In the genomic region with DNA sequence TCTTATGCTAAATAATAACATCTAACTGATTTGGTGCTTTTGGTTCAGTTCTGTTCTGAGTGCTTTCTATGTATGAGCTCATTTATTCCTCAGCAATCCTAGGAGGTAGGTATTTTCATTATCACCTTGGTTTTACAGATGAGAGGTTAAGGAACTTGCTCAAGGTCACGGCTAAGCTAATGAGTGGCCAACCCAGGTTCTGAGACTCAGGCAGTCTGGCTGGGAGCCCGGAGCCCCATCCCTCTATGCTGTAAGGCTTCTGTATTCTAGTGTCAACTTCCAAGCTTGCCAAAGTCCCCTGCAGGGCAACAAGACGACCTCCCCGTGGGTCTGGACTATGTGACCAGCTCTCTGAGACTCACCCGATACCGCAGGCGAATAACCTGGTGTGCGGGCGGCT, we compare ENCODE assay signal across 1 cellular context.
TF ChIP-seq lines count a peak whose summit lies in the region.

No MANE protein-coding gene starts in this region.

TF ChIP-seq in HepG2, 621 proteins besides CTCF, POLR2A, EP300 and RAD21 (continued from another document):
- TF ChIP-seq, protein P1, sequence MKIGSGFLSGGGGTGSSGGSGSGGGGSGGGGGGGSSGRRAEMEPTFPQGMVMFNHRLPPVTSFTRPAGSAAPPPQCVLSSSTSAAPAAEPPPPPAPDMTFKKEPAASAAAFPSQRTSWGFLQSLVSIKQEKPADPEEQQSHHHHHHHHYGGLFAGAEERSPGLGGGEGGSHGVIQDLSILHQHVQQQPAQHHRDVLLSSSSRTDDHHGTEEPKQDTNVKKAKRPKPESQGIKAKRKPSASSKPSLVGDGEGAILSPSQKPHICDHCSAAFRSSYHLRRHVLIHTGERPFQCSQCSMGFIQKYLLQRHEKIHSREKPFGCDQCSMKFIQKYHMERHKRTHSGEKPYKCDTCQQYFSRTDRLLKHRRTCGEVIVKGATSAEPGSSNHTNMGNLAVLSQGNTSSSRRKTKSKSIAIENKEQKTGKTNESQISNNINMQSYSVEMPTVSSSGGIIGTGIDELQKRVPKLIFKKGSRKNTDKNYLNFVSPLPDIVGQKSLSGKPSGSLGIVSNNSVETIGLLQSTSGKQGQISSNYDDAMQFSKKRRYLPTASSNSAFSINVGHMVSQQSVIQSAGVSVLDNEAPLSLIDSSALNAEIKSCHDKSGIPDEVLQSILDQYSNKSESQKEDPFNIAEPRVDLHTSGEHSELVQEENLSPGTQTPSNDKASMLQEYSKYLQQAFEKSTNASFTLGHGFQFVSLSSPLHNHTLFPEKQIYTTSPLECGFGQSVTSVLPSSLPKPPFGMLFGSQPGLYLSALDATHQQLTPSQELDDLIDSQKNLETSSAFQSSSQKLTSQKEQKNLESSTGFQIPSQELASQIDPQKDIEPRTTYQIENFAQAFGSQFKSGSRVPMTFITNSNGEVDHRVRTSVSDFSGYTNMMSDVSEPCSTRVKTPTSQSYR (CRISPR knock-in tag; IDR thresholded peaks at IDR 0.05; ENCODE audit: borderline replicate concordance) = no peak
- no peak for TF ChIP-seq TCF7L2 (IDR thresholded peaks at IDR 0.05; ENCODE audit: low read depth, low read length)
- TF ChIP-seq ARNT2 (CRISPR knock-in tag; IDR thresholded peaks at IDR 0.05; ENCODE audit: low read depth) = no peak
- no peak for TF ChIP-seq ZBTB20 (CRISPR knock-in tag; IDR thresholded peaks at IDR 0.05; ENCODE audit: borderline replicate concordance, low read depth)
